ENCODE assay signal across 1 cellular context in the genomic region with DNA sequence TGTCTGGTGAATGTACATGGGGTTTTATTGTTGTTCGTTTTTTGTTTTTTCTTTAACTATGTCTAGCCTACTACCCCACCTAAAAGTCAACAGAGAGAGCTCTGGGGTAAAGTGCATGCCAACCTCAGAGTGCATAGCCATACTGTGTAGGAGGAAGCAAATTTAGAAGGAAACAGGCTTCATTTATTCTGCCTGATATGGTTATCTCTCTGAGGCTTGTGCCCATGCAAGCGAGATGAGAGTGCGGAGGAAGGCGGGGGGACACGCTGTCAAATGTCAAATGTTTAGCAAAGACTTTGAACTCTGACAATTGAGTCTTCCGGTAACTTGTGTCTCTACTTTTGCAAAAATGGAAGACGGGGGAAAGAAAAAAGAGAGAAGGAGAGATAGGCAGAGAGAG.
TF ChIP-seq lines count a peak whose summit lies in the region.

No MANE protein-coding gene starts in this region.

TF ChIP-seq in SK-N-SH, 30 proteins besides CTCF, POLR2A, EP300 and RAD21 (continued from another document):
- TF ChIP-seq, protein P1, sequence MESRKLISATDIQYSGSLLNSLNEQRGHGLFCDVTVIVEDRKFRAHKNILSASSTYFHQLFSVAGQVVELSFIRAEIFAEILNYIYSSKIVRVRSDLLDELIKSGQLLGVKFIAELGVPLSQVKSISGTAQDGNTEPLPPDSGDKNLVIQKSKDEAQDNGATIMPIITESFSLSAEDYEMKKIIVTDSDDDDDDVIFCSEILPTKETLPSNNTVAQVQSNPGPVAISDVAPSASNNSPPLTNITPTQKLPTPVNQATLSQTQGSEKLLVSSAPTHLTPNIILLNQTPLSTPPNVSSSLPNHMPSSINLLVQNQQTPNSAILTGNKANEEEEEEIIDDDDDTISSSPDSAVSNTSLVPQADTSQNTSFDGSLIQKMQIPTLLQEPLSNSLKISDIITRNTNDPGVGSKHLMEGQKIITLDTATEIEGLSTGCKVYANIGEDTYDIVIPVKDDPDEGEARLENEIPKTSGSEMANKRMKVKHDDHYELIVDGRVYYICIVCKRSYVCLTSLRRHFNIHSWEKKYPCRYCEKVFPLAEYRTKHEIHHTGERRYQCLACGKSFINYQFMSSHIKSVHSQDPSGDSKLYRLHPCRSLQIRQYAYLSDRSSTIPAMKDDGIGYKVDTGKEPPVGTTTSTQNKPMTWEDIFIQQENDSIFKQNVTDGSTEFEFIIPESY (IDR thresholded peaks at IDR 0.05; ENCODE audit: borderline replicate concordance, low read depth), result no peak
- TF ChIP-seq FOXJ3 (CRISPR knock-in tag; IDR thresholded peaks at IDR 0.05), result no peak
- TF ChIP-seq SMC3 (IDR thresholded peaks at IDR 0.05; ENCODE audit: low read depth, low read length), result no peak
- TF ChIP-seq EZH2phosphoT487 (IDR thresholded peaks at IDR 0.05; ENCODE audit: borderline replicate concordance, low read depth), result no peak
- TF ChIP-seq, protein P2, sequence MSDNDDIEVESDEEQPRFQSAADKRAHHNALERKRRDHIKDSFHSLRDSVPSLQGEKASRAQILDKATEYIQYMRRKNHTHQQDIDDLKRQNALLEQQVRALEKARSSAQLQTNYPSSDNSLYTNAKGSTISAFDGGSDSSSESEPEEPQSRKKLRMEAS (IDR thresholded peaks at IDR 0.05; ENCODE audit: low read depth), result no peak
- no peak for TF ChIP-seq RFX5 (IDR thresholded peaks at IDR 0.05; ENCODE audit: low read length)
- no peak for TF ChIP-seq RCOR1 (IDR thresholded peaks at IDR 0.05; ENCODE audit: low read length)
